In the genomic region with DNA sequence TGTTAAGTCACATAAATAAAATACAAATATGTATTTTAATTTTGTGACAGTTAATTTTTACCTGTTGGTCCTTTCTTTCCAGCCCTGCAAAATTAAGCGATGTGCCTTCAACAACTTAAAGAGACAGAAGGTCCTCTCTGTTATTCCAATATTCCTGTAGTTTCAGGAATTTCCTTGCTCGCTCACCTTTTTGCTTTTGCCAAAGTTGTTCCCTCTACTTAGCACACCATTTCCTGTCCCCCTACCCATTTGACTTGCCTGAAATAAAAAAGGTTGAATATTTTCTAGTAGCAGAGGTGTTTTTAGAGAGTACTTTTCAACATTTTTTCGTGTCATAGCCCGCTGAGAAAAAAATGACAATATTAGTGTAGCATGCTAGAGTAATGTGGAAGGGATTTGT, we compare ENCODE assay signal across 30 cellular contexts. TPM values are rescaled to one million over a fixed set of nuclear protein-coding genes. Genes with fewer than 3 reads are reported as not detected.
"Had no signal": no experiment of that assay in that cellular context is flagged by ENCODE, and none has a peak within 500 bp of the region (broad histone marks: within the 10 kb centered on the region; RNA-seq: fewer than 3 reads in every experiment).

No MANE protein-coding gene starts in this region.

- H3K4me3 Mint-ChIP-seq: naive thymus-derived CD8-positive, alpha-beta T cell; stimulated activated memory B cell treated with anti-CD40 and anti-IgM and Interleukin-4, amounts not matched to agents 10 μg/mL and 1 μg/mL and 100 μg/mL, for 72 hours; stimulated activated naive CD8-positive, alpha-beta T cell treated with anti-CD3 and anti-CD28 coated beads, Interleukin-15, Interleukin-2, amounts not matched to agents 100 ng/mL and 50 ng/mL, for 24 hours had no signal

- H3K4me2 ChIP-seq: hepatocyte had no signal

- H3K36me3 Mint-ChIP-seq: naive thymus-derived CD8-positive, alpha-beta T cell; stimulated activated memory B cell treated with anti-CD40 and anti-IgM and Interleukin-4, amounts not matched to agents 10 μg/mL and 1 μg/mL and 100 μg/mL, for 72 hours had no signal

- H2AFZ ChIP-seq: hepatocyte had no signal

- H3K4me3 ChIP-seq: coronary artery, dorsolateral prefrontal cortex, esophagus muscularis mucosa, hepatocyte, pancreas, prostate gland, right lobe of liver, spleen, tibial artery, upper lobe of left lung, uterus had no signal

- H3K27ac ChIP-seq: coronary artery, dorsolateral prefrontal cortex, epithelial cell of prostate, esophagus muscularis mucosa, hepatocyte, pancreas, prostate gland, right lobe of liver, spleen, tibial artery, upper lobe of left lung, uterus had no signal

- DNase-seq: dorsolateral prefrontal cortex; effector memory CD4-positive, alpha-beta T cell; head of caudate nucleus; kidney glomerular epithelial cell; mammary epithelial cell; naive thymus-derived CD8-positive, alpha-beta T cell; occipital lobe; pancreas; right lobe of liver; spleen; stimulated activated CD4-positive, alpha-beta T cell treated with anti-CD3 and anti-CD28 coated beads, Interleukin-15, amount 100 ng/mL, for 24 hours; stimulated activated CD4-positive, alpha-beta T cell treated with anti-CD3 and anti-CD28 coated beads, Interleukin-1b, Interleukin-23, amount 100 ng/mL, for 48 hours; stimulated activated CD4-positive, alpha-beta T cell treated with anti-CD3 and anti-CD28 coated beads, Interleukin-4, amount 100 ng/mL, for 24 hours; tibial artery; upper lobe of left lung; uterus had no signal

- ATAC-seq: naive thymus-derived CD8-positive, alpha-beta T cell; pancreas; right lobe of liver; stimulated activated memory B cell treated with anti-CD40 and anti-IgM and Interleukin-4, amounts not matched to agents 10 μg/mL and 1 μg/mL and 100 μg/mL, for 72 hours had no signal

- H3K27ac Mint-ChIP-seq: naive thymus-derived CD8-positive, alpha-beta T cell; stimulated activated memory B cell treated with anti-CD40 and anti-IgM and Interleukin-4, amounts not matched to agents 10 μg/mL and 1 μg/mL and 100 μg/mL, for 72 hours; stimulated activated naive CD8-positive, alpha-beta T cell treated with anti-CD3 and anti-CD28 coated beads, Interleukin-15, Interleukin-2, amounts not matched to agents 100 ng/mL and 50 ng/mL, for 24 hours had no signal

- H3K27me3 Mint-ChIP-seq: stimulated activated memory B cell treated with anti-CD40 and anti-IgM and Interleukin-4, amounts not matched to agents 10 μg/mL and 1 μg/mL and 100 μg/mL, for 72 hours had no signal

- H3K9me3 ChIP-seq: esophagus muscularis mucosa, pancreas, prostate gland, right lobe of liver, spleen, tibial artery, upper lobe of left lung, uterus had no signal

- H3K36me3 ChIP-seq: esophagus muscularis mucosa, pancreas, prostate gland, right lobe of liver, spleen, tibial artery, upper lobe of left lung, uterus had no signal

- H3K4me1 ChIP-seq: esophagus muscularis mucosa, pancreas, prostate gland, right lobe of liver, spleen, tibial artery, upper lobe of left lung, uterus had no signal

- H3K9me3 Mint-ChIP-seq: naive thymus-derived CD8-positive, alpha-beta T cell; stimulated activated naive CD8-positive, alpha-beta T cell treated with anti-CD3 and anti-CD28 coated beads, Interleukin-15, Interleukin-2, amounts not matched to agents 100 ng/mL and 50 ng/mL, for 24 hours had no signal

- H3K27me3 ChIP-seq: esophagus muscularis mucosa, right lobe of liver, tibial artery, upper lobe of left lung, uterus had no signal

- H3K4me1 Mint-ChIP-seq: naive thymus-derived CD8-positive, alpha-beta T cell; stimulated activated memory B cell treated with anti-CD40 and anti-IgM and Interleukin-4, amounts not matched to agents 10 μg/mL and 1 μg/mL and 100 μg/mL, for 72 hours had no signal

RNA-seq across cellular contexts. Expression of a gene that starts 0.6 kb away (rescaled TPM):
- total RNA-seq: chondrocyte; dorsolateral prefrontal cortex; fibroblast of villous mesenchyme; hepatocyte; mammary epithelial cell; mesenteric fat pad; mononuclear cell; naive thymus-derived CD8-positive, alpha-beta T cell; pancreas; spleen had no signal
- polyA plus RNA-seq: hepatocyte; liver; mammary epithelial cell; naive thymus-derived CD8-positive, alpha-beta T cell had no signal

RNA-seq across cellular contexts. Expression of a gene that starts 31.7 kb away (rescaled TPM):
- total RNA-seq: chondrocyte; fibroblast of villous mesenchyme; hepatocyte; mammary epithelial cell; mononuclear cell; naive thymus-derived CD8-positive, alpha-beta T cell; neural crest cell; occipital lobe; pancreas; temporal lobe had no signal
- polyA plus RNA-seq: hepatocyte; liver; mammary epithelial cell; naive thymus-derived CD8-positive, alpha-beta T cell had no signal
